In genomic region chr19:50331187-50332013, GRCh38 we compare ENCODE assay signal across 9 cellular contexts. TPM values are rescaled to one million over a fixed set of nuclear protein-coding genes. Genes with fewer than 3 reads are reported as not detected.
DNase-seq lines count a peak whose midpoint lies in the region; ATAC-seq and TF ChIP-seq lines count a peak whose summit lies in the region.
"Had no signal": no experiment of that assay in that cellular context is flagged by ENCODE, and none has a peak within 500 bp of the region (broad histone marks: within the 10 kb centered on the region; RNA-seq: fewer than 3 reads in every experiment).

No MANE protein-coding gene starts in this region.

- intact Hi-C loops in dorsolateral prefrontal cortex (cut with DNase I), result loop anchor here in 1 of 2 donors (2.0 kb wide), 1 partner anchor 777 kb away; the partner anchor contains the start of gene CTU1

- H3K4me1 ChIP-seq in Loucy (ENCODE audit: insufficient read depth, low read length, poor library complexity, severe bottlenecking), result no peaks in the 10 kb centered on the region
- peaks cover 15% of the 10 kb centered on the region for H3K4me1 ChIP-seq in parathyroid adenoma

- H3K9me2 ChIP-seq in Loucy (replicated peaks; ENCODE audit: low read depth, low read length), result no peaks in the 10 kb centered on the region

- H3K36me3 ChIP-seq in Loucy (ENCODE audit: insufficient read depth, low read length), result no peaks in the 10 kb centered on the region
- H3K36me3 ChIP-seq in parathyroid adenoma (ENCODE audit: control insufficient read depth, insufficient read depth, low read length), result no peaks in the 10 kb centered on the region
- H3K36me3 ChIP-seq: neutrophil had no signal

- ATAC-seq in omental fat pad (ENCODE audit: low FRiP score) (no peak), GM21423 (IDR thresholded peaks at IDR 0.05; ENCODE audit: unreplicated experiment) (no peak), HG03442 (IDR thresholded peaks at IDR 0.05; ENCODE audit: unreplicated experiment) (no peak)

- H3K27ac ChIP-seq in dorsolateral prefrontal cortex (peak overlapping the region in 46 of 59 donors; percentile 23 to 98 (median 88)), parathyroid adenoma (peak overlapping the region; percentile 99)
- H3K27ac ChIP-seq: neutrophil had no signal

- no peaks in the 10 kb centered on the region for H3K79me2 ChIP-seq in Loucy (ENCODE audit: insufficient read depth, low read length)
- H3K79me2 ChIP-seq in parathyroid adenoma, result peaks cover 3% of the 10 kb centered on the region

- H3K9me3 ChIP-seq in Loucy (ENCODE audit: insufficient read depth, low read depth, low read length), result no peaks in the 10 kb centered on the region
- H3K9me3 ChIP-seq in parathyroid adenoma (ENCODE audit: control insufficient read depth, low read length), result no peaks in the 10 kb centered on the region

- peak overlapping the region; percentile 76; the same call in 1 of the 2 replicates for H2AFZ ChIP-seq in Loucy (ENCODE audit: low read length)
- peak overlapping the region; percentile 96 for H2AFZ ChIP-seq in parathyroid adenoma

- H3K9ac ChIP-seq in Loucy (ENCODE audit: low read depth, low read length, poor library complexity, severe bottlenecking) (peak overlapping the region; percentile 43), parathyroid adenoma (peak overlapping the region; percentile 13)

- H3K27me3 ChIP-seq in Loucy (ENCODE audit: insufficient read depth, low read length, poor library complexity, severe bottlenecking), result no peaks in the 10 kb centered on the region
- H3K27me3 ChIP-seq in dorsolateral prefrontal cortex, result no peaks in the 10 kb centered on the region
- no peaks in the 10 kb centered on the region for H3K27me3 ChIP-seq in parathyroid adenoma (ENCODE audit: control insufficient read depth, insufficient read depth, low read length)

- TF ChIP-seq CTCF in Loucy (conservative IDR thresholded peaks at IDR 0.05; ENCODE audit: low read length) (no peak), dorsolateral prefrontal cortex (IDR thresholded peaks at IDR 0.05 in 54 of 56, conservative IDR thresholded peaks at IDR 0.05 in 2 of 56; ENCODE audit: low read depth in 1 of 56, partially characterized antibody in 56 of 56) (no peak), parathyroid adenoma (IDR thresholded peaks at IDR 0.05) (no peak), omental fat pad (IDR thresholded peaks at IDR 0.05) (no peak)

- H3F3A ChIP-seq in Loucy (ENCODE audit: low read depth), result no peaks in the 10 kb centered on the region

- no peaks in the 10 kb centered on the region for H4K20me1 ChIP-seq in Loucy (ENCODE audit: insufficient read depth, low read length, poor library complexity, severe bottlenecking)

- H3K4me3 ChIP-seq in GM08714 (ENCODE audit: low read length), result peak overlapping the region; percentile 40; the same call in 1 of the 2 replicates
- peak overlapping the region; percentile 70 for H3K4me3 ChIP-seq in Loucy (ENCODE audit: low read length, poor library complexity, severe bottlenecking)
- peak overlapping the region; percentile 38 to 88 (median 59) for H3K4me3 ChIP-seq in dorsolateral prefrontal cortex
- H3K4me3 ChIP-seq in parathyroid adenoma (ENCODE audit: low read depth, low read length), result peak overlapping the region; percentile 98

- H3K4me2 ChIP-seq in Loucy (ENCODE audit: low read depth, low read length, poor library complexity, severe bottlenecking) (peak overlapping the region; percentile 70), parathyroid adenoma (ENCODE audit: low read length) (peak overlapping the region; percentile 98)

- DNase-seq in dorsolateral prefrontal cortex (no peak), A172 (ENCODE audit: low spot score) (no peak), omental fat pad (ENCODE audit: low spot score) (no peak)

RNA-seq across cellular contexts. Expression of gene KCNC3, which starts 2.2 kb away (rescaled TPM):
- total RNA-seq in dorsolateral prefrontal cortex, result 10 to 100 TPM; 15.1 to 99.8 (median 56.4) TPM
- total RNA-seq in A172 (2014; rRNA removed; shearing (Covaris generic)), result 0.22 TPM in 1 of 2 replicates, not detected in the other
- total RNA-seq in omental fat pad, result under 1 TPM; 0.28 to 0.72 (median 0.31) TPM

RNA-seq across cellular contexts. Expression of gene NAPSA, which starts 34.0 kb away (rescaled TPM):
- total RNA-seq in dorsolateral prefrontal cortex (1 to 10 TPM in 101 of 120 experiments, under 1 TPM in 19; 0.28 to 5.4 (median 1.8) TPM), omental fat pad (1 to 10 TPM in 2 of 4 donors, not detected in 2; 1.3 TPM)
- 0.07 and 0.16 TPM in 2 replicates for total RNA-seq in A172 (2014; rRNA removed; shearing (Covaris generic))

RNA-seq across cellular contexts. Expression of gene NR1H2, which starts 44.9 kb away (rescaled TPM):
- total RNA-seq in dorsolateral prefrontal cortex (10 to 100 TPM; 47.4 to 83.8 (median 64.3) TPM), omental fat pad (10 to 100 TPM; 73.5 to 93.5 (median 82.0) TPM)
- total RNA-seq in A172 (2014; rRNA removed; shearing (Covaris generic)), result 96.8 and 97.3 TPM in 2 replicates

RNA-seq across cellular contexts. Expression of gene POLD1, which starts 52.7 kb away (rescaled TPM):
- 10 to 100 TPM in 85 of 120 experiments, 1 to 10 TPM in 35; 4.5 to 21.9 (median 12.2) TPM for total RNA-seq in dorsolateral prefrontal cortex
- total RNA-seq in A172 (2014; rRNA removed; shearing (Covaris generic)), result 57.5 and 79.9 TPM in 2 replicates
- total RNA-seq in omental fat pad, result 10 to 100 TPM; 10.0 to 17.2 (median 11.7) TPM

Comparison
In these comparisons a context has a peak if more than half of its experiments do, and no peak if none do; other contexts are left out.
1. H3K4me3 ChIP-seq: peak in every context shown above with its lines; median percentile 98 in parathyroid adenoma; 70 in Loucy; 59 in dorsolateral prefrontal cortex; 40 in GM08714.
2. RNA of gene KCNC3, which starts 2.2 kb away (total RNA-seq): 15.1 to 99.8 TPM in dorsolateral prefrontal cortex; 0.28 to 0.72 TPM in omental fat pad and 0.22 TPM in A172; every median in the first group is over 4 times any median in the second.